ENCODE assay signal across 14 cellular contexts in genomic region chr7:138338361-138338760, GRCh38.
DNase-seq lines count a peak whose midpoint lies in the region; ATAC-seq and TF ChIP-seq lines count a peak whose summit lies in the region.
"Had no signal": no experiment of that assay in that cellular context is flagged by ENCODE, and none has a peak within 500 bp of the region (broad histone marks: within the 10 kb centered on the region; RNA-seq: fewer than 3 reads in every experiment).

No MANE protein-coding gene starts in this region.

- DNase-seq in NCI-H1092 (lab: John Stamatoyannopoulos, UW) = peak; percentile 59
- peak; percentile 61 for DNase-seq in PC-3
- DNase-seq in pulmonary artery endothelial cell (ENCODE audit: low read depth, low spot score) = peak; percentile 61
- no peak for DNase-seq in activated CD4-positive, CD25-positive, alpha-beta regulatory T cell treated with anti-CD3 and anti-CD28 coated beads, Interleukin-2, amount 50 U/mL, for 72 hours
- no peak for DNase-seq in neural progenitor cell (ENCODE audit: low spot score)
- no peak for DNase-seq in NOMO-1 (lab: John Stamatoyannopoulos, UW; ENCODE audit: unreplicated experiment in 2 of 2)
- DNase-seq in effector CD4-positive, alpha-beta T cell = no peak
- DNase-seq: activated CD8-positive, alpha-beta memory T cell treated with anti-CD3 and anti-CD28 coated beads for 24 hours; esophagus squamous epithelium; islet precursor cell; NCI-H2107 had no signal

- no peak overlapping the region for H3K4me3 ChIP-seq in PC-3 (ENCODE audit: low read length)
- H3K4me3 ChIP-seq in neural progenitor cell = no peak overlapping the region
- H3K4me3 ChIP-seq: esophagus squamous epithelium, GM12878, suprapubic skin had no signal

- H3K4me1 ChIP-seq in PC-3 (ENCODE audit: insufficient read depth, low read length) (no peaks in the 10 kb centered on the region), neural progenitor cell (no peaks in the 10 kb centered on the region)
- H3K4me1 ChIP-seq: esophagus squamous epithelium, suprapubic skin had no signal

- H4K20me1 ChIP-seq in PC-3 (ENCODE audit: low read length) = no peaks in the 10 kb centered on the region
- H4K20me1 ChIP-seq in neural progenitor cell (ENCODE audit: low read depth) = no peaks in the 10 kb centered on the region

- BruUV-seq in PC-3 (replicated peaks; lab: Mats Ljungman, UMichigan) = no TSS peak

- H3K36me3 Mint-ChIP-seq in neural progenitor cell = peaks cover 4% of the 10 kb centered on the region

- H3K4me1 Mint-ChIP-seq in neural progenitor cell = no peaks in the 10 kb centered on the region

- H3K9ac ChIP-seq in PC-3 (ENCODE audit: low read length) (no peak overlapping the region), neural progenitor cell (no peak overlapping the region)

- no peak overlapping the region for H3K4me3 Mint-ChIP-seq in neural progenitor cell

- H3K27ac ChIP-seq in PC-3 (ENCODE audit: low read length) (no peak overlapping the region), neural progenitor cell (no peak overlapping the region)
- H3K27ac ChIP-seq: suprapubic skin had no signal

- H2AFZ ChIP-seq in PC-3 (ENCODE audit: low read length) = no peak overlapping the region
- no peak overlapping the region for H2AFZ ChIP-seq in neural progenitor cell (replicated peaks)

- no peaks in the 10 kb centered on the region for H3K27me3 ChIP-seq in PC-3 (ENCODE audit: low read length)
- H3K27me3 ChIP-seq in neural progenitor cell = no peaks in the 10 kb centered on the region
- H3K27me3 ChIP-seq: esophagus squamous epithelium, suprapubic skin had no signal

- H3K4me2 ChIP-seq in PC-3 (ENCODE audit: low read length) = no peak overlapping the region
- no peak overlapping the region for H3K4me2 ChIP-seq in neural progenitor cell

- H3F3A ChIP-seq in PC-3 (ENCODE audit: low read length, unreplicated experiment) = no peaks in the 10 kb centered on the region
- no peaks in the 10 kb centered on the region for H3F3A ChIP-seq in neural progenitor cell (ENCODE audit: low read depth)

- no peaks in the 10 kb centered on the region for H3K9me3 ChIP-seq in PC-3 (ENCODE audit: low read length)
- peaks cover 33% of the 10 kb centered on the region for H3K9me3 ChIP-seq in neural progenitor cell (ENCODE audit: low read depth)

- no peaks in the 10 kb centered on the region for H3K9me2 ChIP-seq in PC-3 (replicated peaks; ENCODE audit: low read length)

- no peaks in the 10 kb centered on the region for H3K27me3 Mint-ChIP-seq in neural progenitor cell (ENCODE audit: insufficient read depth, low read depth)

- peaks cover 58% of the 10 kb centered on the region for H3K9me3 Mint-ChIP-seq in neural progenitor cell

- CTCF ChIA-PET in PC-3 (lab: Charles Lee) = no interaction called here

- ATAC-seq in PC-3 = no peak
- peak; percentile 48 for ATAC-seq in esophagus mucosa
- ATAC-seq: GM12878 had no signal

- H3K79me2 ChIP-seq in PC-3 (ENCODE audit: low read length) (no peaks in the 10 kb centered on the region), neural progenitor cell (ENCODE audit: low read depth) (no peaks in the 10 kb centered on the region)

- intact Hi-C loops in PC-3 (cut with micrococcal nuclease) = no loop called here

- H3K27ac Mint-ChIP-seq in neural progenitor cell = no peak overlapping the region

- TF ChIP-seq CTCF in PC-3 (conservative IDR thresholded peaks at IDR 0.05; ENCODE audit: low read depth, low read length) (no peak), neural progenitor cell (IDR thresholded peaks at IDR 0.05) (no peak)

- POLR2A ChIA-PET in PC-3 (lab: Charles Lee; ENCODE audit: unreplicated experiment) = no interaction called here

- H3K36me3 ChIP-seq in PC-3 (ENCODE audit: low read depth, low read length) (no peaks in the 10 kb centered on the region), neural progenitor cell (peaks cover 9% of the 10 kb centered on the region)
- H3K36me3 ChIP-seq: esophagus squamous epithelium, suprapubic skin had no signal

Comparison
In these comparisons a context has a peak if more than half of its experiments do, and no peak if none do; other contexts are left out.
1. DNase-seq: peak in NCI-H1092 (single experiment), PC-3 (single experiment) and pulmonary artery endothelial cell (single experiment); none in activated CD4-positive, CD25-positive, alpha-beta regulatory T cell treated with anti-CD3 and anti-CD28 coated beads, Interleukin-2, amount 50 U/mL, for 72 hours (single experiment), neural progenitor cell (single experiment), NOMO-1 (0 of 2) and effector CD4-positive, alpha-beta T cell (single experiment).